Comparison of ENCODE assay signal across 1 cellular context in the genomic region with DNA sequence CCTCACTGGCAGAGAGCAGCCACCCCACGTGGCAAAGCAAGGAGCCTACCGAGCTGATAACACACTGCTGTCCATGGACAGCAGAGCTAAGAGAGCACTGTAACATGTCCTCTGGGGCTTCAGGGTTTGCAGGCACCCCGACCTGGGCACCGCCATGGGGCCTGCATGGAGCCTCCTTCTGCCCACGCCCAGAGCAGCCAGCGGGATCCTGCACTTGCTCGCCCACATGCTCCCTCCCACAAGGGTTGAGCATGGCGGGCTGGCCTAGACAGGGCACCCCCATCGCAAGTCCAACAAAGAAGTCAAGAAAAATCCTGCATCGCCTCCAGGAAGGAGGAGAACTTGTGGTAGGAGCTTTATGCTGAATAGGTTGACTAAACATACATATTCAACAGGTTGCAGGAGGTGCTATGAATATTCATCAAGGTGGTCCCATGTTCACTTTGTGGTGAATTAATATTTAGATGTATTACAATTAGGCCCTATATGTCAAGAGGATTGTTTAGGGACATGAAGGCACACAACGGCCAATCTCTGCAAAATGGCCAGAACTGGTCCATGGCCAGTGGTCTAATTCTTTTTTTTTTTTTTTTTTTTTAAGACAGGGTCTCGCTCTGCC.
TF ChIP-seq lines count a peak whose summit lies in the region.

No MANE protein-coding gene starts in this region.

TF ChIP-seq in H1, 55 proteins besides CTCF, POLR2A, EP300 and RAD21:
- TF ChIP-seq KDM1A (IDR thresholded peaks at IDR 0.05; ENCODE audit: borderline replicate concordance, low read length) (no peak), JUN (IDR thresholded peaks at IDR 0.05; ENCODE audit: low read depth, low read length) (no peak), RNF2 (IDR thresholded peaks at IDR 0.05; ENCODE audit: borderline replicate concordance, low read depth, low read length, missing control alignments, poor library complexity, severe bottlenecking) (no peak), BACH1 (IDR thresholded peaks at IDR 0.05; ENCODE audit: low read length) (no peak), SP2 (IDR thresholded peaks at IDR 0.05; ENCODE audit: low read length) (no peak), KDM4A (IDR thresholded peaks at IDR 0.05; ENCODE audit: low read depth, low read length, severe bottlenecking) (no peak), SIX5 (IDR thresholded peaks at IDR 0.05; ENCODE audit: low read depth, low read length) (no peak), TEAD4 (IDR thresholded peaks at IDR 0.05; ENCODE audit: low read depth, low read length) (no peak), SP4 (IDR thresholded peaks at IDR 0.05; ENCODE audit: low read length) (no peak), PHF8 (conservative IDR thresholded peaks at IDR 0.05; ENCODE audit: low read depth, low read length) (no peak), KDM5A (IDR thresholded peaks at IDR 0.05; ENCODE audit: low read length) (no peak), BCL11A (IDR thresholded peaks at IDR 0.05; ENCODE audit: low read depth in 2 of 2, low read length in 2 of 2) (no peak)
